ENCODE assay signal across 11 cellular contexts in genomic region chr1:36008546-36009197, GRCh38.
A peak's percentile ranks its signal among the peaks of the same experiment; 100 is the strongest.
DNase-seq lines count a peak whose midpoint lies in the region; ATAC-seq, FAIRE-seq and TF ChIP-seq lines count a peak whose summit lies in the region.
"Had no signal": no experiment of that assay in that cellular context is flagged by ENCODE, and none has a peak within 500 bp of the region (broad histone marks: within the 10 kb centered on the region; RNA-seq: fewer than 3 reads in every experiment).

No MANE protein-coding gene starts in this region.

- H3K4me1 ChIP-seq in foreskin keratinocyte: peaks cover 16% of the 10 kb centered on the region
- H3K4me1 ChIP-seq: prostate gland had no signal

- DNase-seq in stimulated activated naive CD8-positive, alpha-beta T cell treated with anti-CD3 and anti-CD28 coated beads, Interleukin-15, Interleukin-2, amounts not matched to agents 100 U/mL and 50 U/mL, for 24 hours: no peak
- no peak for DNase-seq in stimulated activated naive CD8-positive, alpha-beta T cell treated with anti-CD3 and anti-CD28 coated beads, Interleukin-15, amount 100 ng/mL, for 72 hours
- DNase-seq in SW 1271 (lab: John Stamatoyannopoulos, UW) (peak; percentile 3 to 75), foreskin keratinocyte (peak; percentile 82 to 92), urothelium cell line (ENCODE audit: low spot score) (peak; percentile 73), inferior parietal cortex (ENCODE audit: extremely low spot score) (no peak), substantia nigra (lab: John Stamatoyannopoulos, UW) (no peak)
- DNase-seq: NCI-H1436 treated with DMSO at 0.1 percent for 48 hours had no signal

- TF ChIP-seq CTCF in foreskin keratinocyte (conservative IDR thresholded peaks at IDR 0.05): no peak

- no peaks in the 10 kb centered on the region for H3K27me3 Mint-ChIP-seq in stimulated activated naive CD8-positive, alpha-beta T cell treated with anti-CD3 and anti-CD28 coated beads, Interleukin-15, amount 100 ng/mL, for 72 hours
- H3K27me3 Mint-ChIP-seq: CD4-positive, CD25-positive, alpha-beta regulatory T cell had no signal

- no peak overlapping the region for H3K27ac Mint-ChIP-seq in stimulated activated naive CD8-positive, alpha-beta T cell treated with anti-CD3 and anti-CD28 coated beads, Interleukin-15, amount 100 ng/mL, for 72 hours
- H3K27ac Mint-ChIP-seq: CD4-positive, CD25-positive, alpha-beta regulatory T cell had no signal

- no peak overlapping the region for H3K4me3 Mint-ChIP-seq in stimulated activated naive CD8-positive, alpha-beta T cell treated with anti-CD3 and anti-CD28 coated beads, Interleukin-15, amount 100 ng/mL, for 72 hours
- H3K4me3 Mint-ChIP-seq: CD4-positive, CD25-positive, alpha-beta regulatory T cell had no signal

- H3K27me3 ChIP-seq in foreskin keratinocyte: no peaks in the 10 kb centered on the region

- FAIRE-seq in urothelium cell line (lab: Jason Lieb, UNC): peak; percentile 77

- no peaks in the 10 kb centered on the region for H3K4me1 Mint-ChIP-seq in stimulated activated naive CD8-positive, alpha-beta T cell treated with anti-CD3 and anti-CD28 coated beads, Interleukin-15, amount 100 ng/mL, for 72 hours

- no peaks in the 10 kb centered on the region for H3K9me3 Mint-ChIP-seq in stimulated activated naive CD8-positive, alpha-beta T cell treated with anti-CD3 and anti-CD28 coated beads, Interleukin-15, amount 100 ng/mL, for 72 hours
- H3K9me3 Mint-ChIP-seq: CD4-positive, CD25-positive, alpha-beta regulatory T cell had no signal

- no peak overlapping the region for H3K27ac ChIP-seq in foreskin keratinocyte
- no peak overlapping the region for H3K27ac ChIP-seq in substantia nigra (ENCODE audit: low read depth, low read length, poor library complexity, severe bottlenecking)
- H3K27ac ChIP-seq: prostate gland had no signal

- ATAC-seq in stimulated activated naive CD8-positive, alpha-beta T cell treated with anti-CD3 and anti-CD28 coated beads, Interleukin-15, Interleukin-2, amounts not matched to agents 100 U/mL and 50 U/mL, for 24 hours: peak; percentile 61
- no peak for ATAC-seq in stimulated activated naive CD8-positive, alpha-beta T cell treated with anti-CD3 and anti-CD28 coated beads, Interleukin-15, amount 100 ng/mL, for 72 hours
- ATAC-seq in foreskin keratinocyte: peak; percentile 98
- ATAC-seq in HG03432 (IDR thresholded peaks at IDR 0.05; ENCODE audit: unreplicated experiment): no peak

Comparison
In these comparisons a context has a peak if more than half of its experiments do, and no peak if none do; other contexts are left out.
1. ATAC-seq: peak in stimulated activated naive CD8-positive, alpha-beta T cell treated with anti-CD3 and anti-CD28 coated beads, Interleukin-15, Interleukin-2, amounts not matched to agents 100 U/mL and 50 U/mL, for 24 hours (single experiment) and foreskin keratinocyte (single experiment); none in stimulated activated naive CD8-positive, alpha-beta T cell treated with anti-CD3 and anti-CD28 coated beads, Interleukin-15, amount 100 ng/mL, for 72 hours (single experiment) and HG03432 (single experiment).
2. DNase-seq: peak in SW 1271 (2 of 2), foreskin keratinocyte (2 of 2) and urothelium cell line (single experiment); none in stimulated activated naive CD8-positive, alpha-beta T cell treated with anti-CD3 and anti-CD28 coated beads, Interleukin-15, Interleukin-2, amounts not matched to agents 100 U/mL and 50 U/mL, for 24 hours (single experiment), stimulated activated naive CD8-positive, alpha-beta T cell treated with anti-CD3 and anti-CD28 coated beads, Interleukin-15, amount 100 ng/mL, for 72 hours (0 of 2), inferior parietal cortex (single experiment) and substantia nigra (0 of 49).